22 cellular contexts compared by ENCODE assay signal in genomic region chr17:79002796-79003593, GRCh38. TPM values are rescaled to one million over a fixed set of nuclear protein-coding genes. Genes with fewer than 3 reads are reported as not detected.
DNase-seq lines count a peak whose midpoint lies in the region; TF ChIP-seq lines count a peak whose summit lies in the region.
"Had no signal": no experiment of that assay in that cellular context is flagged by ENCODE, and none has a peak within 500 bp of the region (broad histone marks: within the 10 kb centered on the region; RNA-seq: fewer than 3 reads in every experiment).

No MANE protein-coding gene starts in this region.

- H3K27me3 ChIP-seq in H7 (ENCODE audit: control insufficient read depth, insufficient read depth, low read length) (peaks cover 41% of the 10 kb centered on the region), endodermal cell (ENCODE audit: control insufficient read depth, insufficient read depth, low read length, poor library complexity, severe bottlenecking) (no peaks in the 10 kb centered on the region)
- no peaks in the 10 kb centered on the region for H3K27me3 ChIP-seq in effector memory CD4-positive, alpha-beta T cell (replicated peaks; ENCODE audit: control insufficient read depth, insufficient read depth, low read length, poor library complexity, severe bottlenecking)
- H3K27me3 ChIP-seq: heart left ventricle had no signal

- no peak overlapping the region for H3K9ac ChIP-seq in endodermal cell (ENCODE audit: extremely low read depth, low read length, poor library complexity, severe bottlenecking)

- H3K36me3 Mint-ChIP-seq in endodermal cell (ENCODE audit: low read depth) = peaks cover 37% of the 10 kb centered on the region
- H3K36me3 Mint-ChIP-seq in nephron progenitor cell (ENCODE audit: low read depth) = peaks cover 16% of the 10 kb centered on the region
- H3K36me3 Mint-ChIP-seq in osteocyte (ENCODE audit: unreplicated experiment) = peaks cover 9% of the 10 kb centered on the region

- 87 to 93% methylated on average over 13 to 20 of the region's 20 CpGs for WGBS in endodermal cell (ENCODE audit: insufficient coverage in 1 of 2, insufficient read length in 1 of 2), 2 experiments

- no peaks in the 10 kb centered on the region for H3K9me3 ChIP-seq in endodermal cell (ENCODE audit: control insufficient read depth, low read length)
- no peaks in the 10 kb centered on the region for H3K9me3 ChIP-seq in effector memory CD4-positive, alpha-beta T cell (ENCODE audit: control insufficient read depth, low read length)
- H3K9me3 ChIP-seq: heart left ventricle had no signal

- H3K27me3 Mint-ChIP-seq in endodermal cell (ENCODE audit: insufficient read depth) (peaks cover 33% of the 10 kb centered on the region), nephron progenitor cell (ENCODE audit: low read depth, poor library complexity) (no peaks in the 10 kb centered on the region), osteocyte (ENCODE audit: unreplicated experiment) (no peaks in the 10 kb centered on the region)
- H3K27me3 Mint-ChIP-seq: activated CD8-positive, alpha-beta T cell treated with anti-CD3 and anti-CD28 coated beads for 36 hours; memory B cell; stimulated activated naive CD8-positive, alpha-beta T cell treated with anti-CD3 and anti-CD28 coated beads, Interleukin-15, amount 100 ng/mL, for 72 hours had no signal

- H3K4me1 Mint-ChIP-seq in endodermal cell = peaks cover 3% of the 10 kb centered on the region
- H3K4me1 Mint-ChIP-seq in nephron progenitor cell = peaks cover 40% of the 10 kb centered on the region
- H3K4me1 Mint-ChIP-seq in osteocyte (ENCODE audit: unreplicated experiment) = peaks cover 22% of the 10 kb centered on the region

- TF ChIP-seq CTCF in 22Rv1 (IDR thresholded peaks at IDR 0.05) (no peak), endodermal cell (conservative IDR thresholded peaks at IDR 0.05) (no peak), nephron progenitor cell (IDR thresholded peaks at IDR 0.05) (no peak), osteocyte (IDR thresholded peaks at IDR 0.05) (no peak)

- H3K36me3 ChIP-seq in H7 (replicated peaks; ENCODE audit: control insufficient read depth, insufficient read depth, low read length) = no peaks in the 10 kb centered on the region; the same call in 1 of the 2 replicates
- peaks cover 19% of the 10 kb centered on the region for H3K36me3 ChIP-seq in endodermal cell (ENCODE audit: control insufficient read depth, insufficient read depth, low read length)
- peaks cover 18% of the 10 kb centered on the region for H3K36me3 ChIP-seq in effector memory CD4-positive, alpha-beta T cell (ENCODE audit: control insufficient read depth, insufficient read depth, low read length)

- H3K4me1 ChIP-seq in endodermal cell (ENCODE audit: control insufficient read depth, insufficient read depth, low read length) = peaks cover 1% of the 10 kb centered on the region
- H3K4me1 ChIP-seq in effector memory CD4-positive, alpha-beta T cell (ENCODE audit: control insufficient read depth, insufficient read depth, low read length, poor library complexity, severe bottlenecking) = peaks cover 22% of the 10 kb centered on the region

- H3K27ac Mint-ChIP-seq in endodermal cell (no peak overlapping the region), nephron progenitor cell (peak overlapping the region; percentile 79), osteocyte (ENCODE audit: unreplicated experiment) (no peak overlapping the region)
- H3K27ac Mint-ChIP-seq: H9; memory B cell; T-helper 1 cell treated with Interleukin-12 subunit alpha and Interleukin-12 subunit beta and Interleukin-4 antibody, amounts not matched to agents 30 μg/mL and 1 μg/mL, for 36 hours had no signal

- DNase-seq in H7 (peak; percentile 25), endodermal cell (peak; percentile 51), nephron progenitor cell (no peak), NCI-H2081 treated with DMSO at 0.1 percent for 48 hours (lab: John Stamatoyannopoulos, UW) (no peak), hippocampal formation (lab: John Stamatoyannopoulos, UW) (no peak), osteocyte (ENCODE audit: extremely low spot score, unreplicated experiment) (no peak)
- no peak for DNase-seq in effector memory CD4-positive, alpha-beta T cell
- DNase-seq: activated CD8-positive, alpha-beta T cell treated with anti-CD3 and anti-CD28 coated beads for 36 hours; amygdala; DND-41; H9; KBM-7; NCI-H1048; NCI-H2029 treated with DMSO at 0.1 percent for 48 hours; NCI-H524; SIG-M5; stimulated activated naive CD8-positive, alpha-beta T cell treated with anti-CD3 and anti-CD28 coated beads, Interleukin-15, amount 100 ng/mL, for 72 hours had no signal

- no peak overlapping the region for H3K4me3 Mint-ChIP-seq in endodermal cell
- no peak overlapping the region for H3K4me3 Mint-ChIP-seq in nephron progenitor cell
- no peak overlapping the region for H3K4me3 Mint-ChIP-seq in osteocyte (ENCODE audit: unreplicated experiment)
- H3K4me3 Mint-ChIP-seq: activated CD8-positive, alpha-beta T cell treated with anti-CD3 and anti-CD28 coated beads for 36 hours; H9; memory B cell; neural crest cell; stimulated activated naive CD8-positive, alpha-beta T cell treated with anti-CD3 and anti-CD28 coated beads, Interleukin-15, amount 100 ng/mL, for 72 hours; T-helper 1 cell treated with Interleukin-12 subunit alpha and Interleukin-12 subunit beta and Interleukin-4 antibody, amounts not matched to agents 30 μg/mL and 1 μg/mL, for 36 hours had no signal

- H3K27ac ChIP-seq in 22Rv1 (peak overlapping the region; percentile 46), endodermal cell (ENCODE audit: low read depth, low read length) (peak overlapping the region; percentile 36)
- no peak overlapping the region for H3K27ac ChIP-seq in effector memory CD4-positive, alpha-beta T cell (ENCODE audit: insufficient read depth, low read length, poor library complexity, severe bottlenecking)
- H3K27ac ChIP-seq: heart left ventricle had no signal

- H3K9me3 Mint-ChIP-seq in endodermal cell = no peaks in the 10 kb centered on the region
- H3K9me3 Mint-ChIP-seq in nephron progenitor cell = no peaks in the 10 kb centered on the region
- H3K9me3 Mint-ChIP-seq in osteocyte (ENCODE audit: unreplicated experiment) = no peaks in the 10 kb centered on the region
- H3K9me3 Mint-ChIP-seq: activated CD8-positive, alpha-beta T cell treated with anti-CD3 and anti-CD28 coated beads for 36 hours; H9; memory B cell; neural crest cell; stimulated activated naive CD8-positive, alpha-beta T cell treated with anti-CD3 and anti-CD28 coated beads, Interleukin-15, amount 100 ng/mL, for 72 hours; T-helper 1 cell treated with Interleukin-12 subunit alpha and Interleukin-12 subunit beta and Interleukin-4 antibody, amounts not matched to agents 30 μg/mL and 1 μg/mL, for 36 hours had no signal

- H3K4me3 ChIP-seq in H7 (ENCODE audit: insufficient read depth, low read depth, low read length) (no peak overlapping the region), endodermal cell (ENCODE audit: low read length) (no peak overlapping the region)
- no peak overlapping the region for H3K4me3 ChIP-seq in effector memory CD4-positive, alpha-beta T cell (ENCODE audit: insufficient read depth, low read depth, low read length, poor library complexity, severe bottlenecking)
- H3K4me3 ChIP-seq: heart left ventricle had no signal

RNA-seq across cellular contexts. Expression of gene CANT1, which starts 6.6 kb away (rescaled TPM):
- 27.3 and 29.6 TPM in 2 replicates for total RNA-seq in H7 (2014; rRNA removed; shearing (Covaris generic))
- total RNA-seq in endodermal cell = 10 to 100 TPM; 57.5 to 61.8 TPM
- 50.7 TPM for polyA plus RNA-seq in endodermal cell (2013, experiment 1 of 2)
- 48.7 TPM for polyA plus RNA-seq in endodermal cell (2013, experiment 2 of 2)
- 61.1 and 62.3 TPM in 2 replicates for total RNA-seq in osteocyte

RNA-seq across cellular contexts. Expression of gene C1QTNF1, which starts 21.0 kb away (rescaled TPM):
- 0.28 and 0.67 TPM in 2 replicates for total RNA-seq in H7 (2014; rRNA removed; shearing (Covaris generic))
- 10 to 100 TPM; 16.0 to 16.5 TPM for total RNA-seq in endodermal cell
- 1.5 TPM for polyA plus RNA-seq in endodermal cell (2013, experiment 1 of 2)
- polyA plus RNA-seq in endodermal cell (2013, experiment 2 of 2) = 1.7 TPM
- total RNA-seq in osteocyte = 196 and 203 TPM in 2 replicates

RNA-seq across cellular contexts. Expression of gene LGALS3BP, which starts 23.3 kb away (rescaled TPM):
- 116 and 129 TPM in 2 replicates for total RNA-seq in H7 (2014; rRNA removed; shearing (Covaris generic))
- 10 to 100 TPM; 23.3 to 71.4 TPM for total RNA-seq in endodermal cell
- polyA plus RNA-seq in endodermal cell (2013, experiment 1 of 2) = 51.4 TPM
- polyA plus RNA-seq in endodermal cell (2013, experiment 2 of 2) = 47.9 TPM
- 439 and 456 TPM in 2 replicates for total RNA-seq in osteocyte

Comparison
In these comparisons a context has a peak if more than half of its experiments do, and no peak if none do; other contexts are left out.
1. DNase-seq: peak in H7 (single experiment) and endodermal cell (single experiment); none in nephron progenitor cell (single experiment), NCI-H2081 treated with DMSO at 0.1 percent for 48 hours (single experiment), effector memory CD4-positive, alpha-beta T cell (0 of 3), hippocampal formation (0 of 2) and osteocyte (single experiment).
2. RNA of gene C1QTNF1, which starts 21.0 kb away (total RNA-seq): 196 to 203 TPM in osteocyte and 16.0 to 16.5 TPM in endodermal cell; 0.28 to 0.67 TPM in H7; every median in the first group is over 10 times any median in the second.